Comparison of ENCODE assay signal across 1 cellular context in the genomic region with DNA sequence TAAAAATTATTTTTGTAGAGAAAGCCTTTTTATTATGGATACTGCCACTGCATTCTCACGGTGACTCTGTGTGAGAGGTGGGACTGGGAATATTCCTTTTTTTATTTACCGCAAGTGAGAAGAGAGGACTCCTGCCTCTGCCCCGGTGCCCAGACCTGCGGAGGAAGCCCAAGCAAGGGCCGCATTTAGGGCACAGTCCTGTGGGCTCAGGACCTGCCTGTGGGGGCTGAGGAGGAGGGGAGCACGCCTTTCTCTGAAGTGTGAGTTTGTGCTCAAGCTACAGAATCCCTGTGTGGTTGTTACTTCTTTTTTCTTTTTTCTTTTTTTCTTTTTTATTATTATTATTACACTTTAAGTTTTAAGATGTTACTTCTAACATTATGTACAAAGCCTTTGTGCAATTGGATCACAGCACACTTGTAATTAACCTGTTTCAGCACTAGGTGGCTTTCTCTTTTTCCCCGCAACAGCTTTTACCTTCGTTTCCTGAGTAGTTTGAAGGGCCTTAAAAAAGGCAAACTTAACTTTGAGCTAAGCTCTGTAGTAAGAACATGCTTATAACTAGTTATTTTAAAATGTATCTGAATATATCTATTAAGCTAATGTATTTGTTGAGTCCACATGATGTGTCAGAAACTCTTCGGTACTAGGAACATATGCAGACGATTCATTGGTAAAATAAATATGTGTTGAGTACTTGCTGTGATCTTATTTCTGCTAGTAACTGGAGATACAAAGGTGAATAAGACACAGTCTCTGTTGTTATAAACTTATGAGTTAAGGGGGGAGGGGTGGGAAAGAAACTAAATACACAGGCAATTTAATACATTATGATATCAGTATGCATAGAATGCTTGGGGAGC.
TF ChIP-seq lines count a peak whose summit lies in the region.

No MANE protein-coding gene starts in this region.

TF ChIP-seq in H1, 55 proteins besides CTCF, POLR2A, EP300 and RAD21:
- TF ChIP-seq EZH2 (IDR thresholded peaks at IDR 0.05; ENCODE audit: low read depth, low read length, severe bottlenecking) (no peak), CBX8 (IDR thresholded peaks at IDR 0.05; ENCODE audit: borderline replicate concordance, low read depth, low read length) (no peak), TAF7 (optimal IDR thresholded peaks at IDR 0.05; ENCODE audit: borderline replicate concordance, low read depth, low read length) (no peak), CHD2 (IDR thresholded peaks at IDR 0.05; ENCODE audit: low read length) (no peak), PHF8 (conservative IDR thresholded peaks at IDR 0.05; ENCODE audit: low read depth, low read length) (no peak), KDM4A (IDR thresholded peaks at IDR 0.05; ENCODE audit: low read depth, low read length, severe bottlenecking) (no peak), GABPA (IDR thresholded peaks at IDR 0.05; ENCODE audit: borderline replicate concordance, insufficient read depth, low read length) (no peak), POU5F1 (IDR thresholded peaks at IDR 0.05; ENCODE audit: low read depth, low read length) (no peak), FOSL1 (IDR thresholded peaks at IDR 0.05; ENCODE audit: insufficient read depth, low read depth, low read length) (no peak), BRCA1 (IDR thresholded peaks at IDR 0.05; ENCODE audit: low read depth, low read length) (no peak), CTBP2 (IDR thresholded peaks at IDR 0.05; ENCODE audit: borderline replicate concordance, insufficient read depth, insufficient read length, low read length) (no peak), SIX5 (IDR thresholded peaks at IDR 0.05; ENCODE audit: low read depth, low read length) (no peak), NRF1 (IDR thresholded peaks at IDR 0.05; ENCODE audit: low read depth, low read length) (no peak), TAF1 (IDR thresholded peaks at IDR 0.05; ENCODE audit: low read depth, low read length) (no peak), KDM5A (IDR thresholded peaks at IDR 0.05; ENCODE audit: low read length) (no peak), JUN (IDR thresholded peaks at IDR 0.05; ENCODE audit: low read depth, low read length) (no peak)
- TF ChIP-seq, protein P1, sequence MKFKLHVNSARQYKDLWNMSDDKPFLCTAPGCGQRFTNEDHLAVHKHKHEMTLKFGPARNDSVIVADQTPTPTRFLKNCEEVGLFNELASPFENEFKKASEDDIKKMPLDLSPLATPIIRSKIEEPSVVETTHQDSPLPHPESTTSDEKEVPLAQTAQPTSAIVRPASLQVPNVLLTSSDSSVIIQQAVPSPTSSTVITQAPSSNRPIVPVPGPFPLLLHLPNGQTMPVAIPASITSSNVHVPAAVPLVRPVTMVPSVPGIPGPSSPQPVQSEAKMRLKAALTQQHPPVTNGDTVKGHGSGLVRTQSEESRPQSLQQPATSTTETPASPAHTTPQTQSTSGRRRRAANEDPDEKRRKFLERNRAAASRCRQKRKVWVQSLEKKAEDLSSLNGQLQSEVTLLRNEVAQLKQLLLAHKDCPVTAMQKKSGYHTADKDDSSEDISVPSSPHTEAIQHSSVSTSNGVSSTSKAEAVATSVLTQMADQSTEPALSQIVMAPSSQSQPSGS (IDR thresholded peaks at IDR 0.05; ENCODE audit: low read length) = no peak
